Comparison of ENCODE assay signal across 1 cellular context in genomic region chr6:10957414-10957886, GRCh38.
TF ChIP-seq lines count a peak whose summit lies in the region.

No MANE protein-coding gene starts in this region.

TF ChIP-seq in HepG2, 621 proteins besides CTCF, POLR2A, EP300 and RAD21 (continued from another document and continues in another):
- TF ChIP-seq POGZ (CRISPR knock-in tag; IDR thresholded peaks at IDR 0.05) (peak; percentile 95), NCOA5 (CRISPR knock-in tag; IDR thresholded peaks at IDR 0.05) (no peak), DR1 (CRISPR knock-in tag; IDR thresholded peaks at IDR 0.05) (no peak), JUN (CRISPR knock-in tag; IDR thresholded peaks at IDR 0.05) (peak; percentile 83), ZNF75D (CRISPR knock-in tag; IDR thresholded peaks at IDR 0.05; ENCODE audit: borderline replicate concordance) (no peak), MXI1 (IDR thresholded peaks at IDR 0.05; ENCODE audit: borderline replicate concordance, low read depth, low read length) (no peak; the same call in 2 of the 3 replicates), ZNF333 (CRISPR knock-in tag; IDR thresholded peaks at IDR 0.05; ENCODE audit: borderline replicate concordance) (0 out of 2 replicates have a peak, but pooled peaks have one; percentile 72), ZNF160 (CRISPR knock-in tag; IDR thresholded peaks at IDR 0.05) (no peak), SNRNP70 (IDR thresholded peaks at IDR 0.05; ENCODE audit: low read depth, low read length) (no peak), GATAD2A (CRISPR knock-in tag; IDR thresholded peaks at IDR 0.05) (peak; percentile 96), ZNF883 (CRISPR knock-in tag; IDR thresholded peaks at IDR 0.05; ENCODE audit: not compliant biosample characterization) (no peak), KMT2A (CRISPR knock-in tag; IDR thresholded peaks at IDR 0.05) (no peak), ZEB1 (IDR thresholded peaks at IDR 0.05; ENCODE audit: insufficient replicate concordance, low read depth) (no peak), AFF4 (CRISPR knock-in tag; IDR thresholded peaks at IDR 0.05) (no peak), GABPA (IDR thresholded peaks at IDR 0.05; ENCODE audit: low read depth, low read length) (no peak), GABPA (CRISPR knock-in tag; IDR thresholded peaks at IDR 0.05; ENCODE audit: low read depth) (peak; percentile 56; the same call in 1 of the 2 replicates), MXD4 (CRISPR knock-in tag; IDR thresholded peaks at IDR 0.05) (no peak), ATAD3A (CRISPR knock-in tag; IDR thresholded peaks at IDR 0.05) (no peak), GATA4 (IDR thresholded peaks at IDR 0.05; ENCODE audit: borderline replicate concordance, low read depth) (no peak), TEAD2 (CRISPR knock-in tag; IDR thresholded peaks at IDR 0.05) (no peak), GABPB1 (CRISPR knock-in tag; IDR thresholded peaks at IDR 0.05) (peak; percentile 50), PCBP2 (optimal IDR thresholded peaks at IDR 0.05; ENCODE audit: low read depth, low read length, poor library complexity, severe bottlenecking) (no peak), ZNF30 (CRISPR knock-in tag; IDR thresholded peaks at IDR 0.05) (no peak), SIX1 (CRISPR knock-in tag; IDR thresholded peaks at IDR 0.05; ENCODE audit: borderline replicate concordance) (peak; percentile 91), SMAD1 (CRISPR knock-in tag; IDR thresholded peaks at IDR 0.05; ENCODE audit: borderline replicate concordance, low read depth) (no peak), ZBTB46 (CRISPR knock-in tag; IDR thresholded peaks at IDR 0.05; ENCODE audit: borderline replicate concordance) (no peak), HOXA5 (CRISPR knock-in tag; IDR thresholded peaks at IDR 0.05) (no peak), IKZF1 (IDR thresholded peaks at IDR 0.05) (no peak), ZNF446 (CRISPR knock-in tag; IDR thresholded peaks at IDR 0.05) (no peak), NBN (conservative IDR thresholded peaks at IDR 0.05) (no peak), SRF (IDR thresholded peaks at IDR 0.05; ENCODE audit: low read depth, low read length) (no peak), SALL2 (CRISPR knock-in tag; IDR thresholded peaks at IDR 0.05) (peak; percentile 60; the same call in 1 of the 2 replicates), CBX2 (IDR thresholded peaks at IDR 0.05; ENCODE audit: low read depth, low read length) (no peak), CBX2 (CRISPR knock-in tag; IDR thresholded peaks at IDR 0.05; ENCODE audit: low read depth) (no peak), ZNF646 (CRISPR knock-in tag; IDR thresholded peaks at IDR 0.05) (peak; percentile 35; the same call in 1 of the 2 replicates), POLR2AphosphoS5 (IDR thresholded peaks at IDR 0.05; ENCODE audit: low read depth, low read length) (no peak), ZNF432 (CRISPR knock-in tag; IDR thresholded peaks at IDR 0.05; ENCODE audit: borderline replicate concordance) (no peak), ZNF430 (CRISPR knock-in tag; IDR thresholded peaks at IDR 0.05) (0 out of 2 replicates have a peak, but pooled peaks have one; percentile 6), RBFOX2 (IDR thresholded peaks at IDR 0.05; ENCODE audit: low read depth, low read length) (no peak), MIXL1 (CRISPR knock-in tag; IDR thresholded peaks at IDR 0.05) (peak; percentile 68; the same call in 1 of the 2 replicates), TP53 (CRISPR knock-in tag; conservative IDR thresholded peaks at IDR 0.05) (no peak), ZNF124 (CRISPR knock-in tag; IDR thresholded peaks at IDR 0.05) (0 out of 2 replicates have a peak, but pooled peaks have one; percentile 26), DNMT1 (CRISPR knock-in tag; IDR thresholded peaks at IDR 0.05) (no peak), ZNF530 (CRISPR knock-in tag; IDR thresholded peaks at IDR 0.05; ENCODE audit: low read depth) (no peak), MLLT10 (CRISPR knock-in tag; IDR thresholded peaks at IDR 0.05) (no peak), ZNF644 (CRISPR knock-in tag; IDR thresholded peaks at IDR 0.05; ENCODE audit: low read depth) (no peak; the same call in none of the 2 replicates), ZNF543 (CRISPR knock-in tag; IDR thresholded peaks at IDR 0.05) (no peak), STAT5B (CRISPR knock-in tag; IDR thresholded peaks at IDR 0.05) (no peak), PLRG1 (conservative IDR thresholded peaks at IDR 0.05) (no peak)
- TF ChIP-seq, protein P1, sequence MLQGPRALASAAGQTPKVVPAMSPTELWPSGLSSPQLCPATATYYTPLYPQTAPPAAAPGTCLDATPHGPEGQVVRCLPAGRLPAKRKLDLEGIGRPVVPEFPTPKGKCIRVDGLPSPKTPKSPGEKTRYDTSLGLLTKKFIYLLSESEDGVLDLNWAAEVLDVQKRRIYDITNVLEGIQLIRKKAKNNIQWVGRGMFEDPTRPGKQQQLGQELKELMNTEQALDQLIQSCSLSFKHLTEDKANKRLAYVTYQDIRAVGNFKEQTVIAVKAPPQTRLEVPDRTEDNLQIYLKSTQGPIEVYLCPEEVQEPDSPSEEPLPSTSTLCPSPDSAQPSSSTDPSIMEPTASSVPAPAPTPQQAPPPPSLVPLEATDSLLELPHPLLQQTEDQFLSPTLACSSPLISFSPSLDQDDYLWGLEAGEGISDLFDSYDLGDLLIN (CRISPR knock-in tag; IDR thresholded peaks at IDR 0.05; ENCODE audit: borderline replicate concordance): no peak
- TF ChIP-seq, protein P2, sequence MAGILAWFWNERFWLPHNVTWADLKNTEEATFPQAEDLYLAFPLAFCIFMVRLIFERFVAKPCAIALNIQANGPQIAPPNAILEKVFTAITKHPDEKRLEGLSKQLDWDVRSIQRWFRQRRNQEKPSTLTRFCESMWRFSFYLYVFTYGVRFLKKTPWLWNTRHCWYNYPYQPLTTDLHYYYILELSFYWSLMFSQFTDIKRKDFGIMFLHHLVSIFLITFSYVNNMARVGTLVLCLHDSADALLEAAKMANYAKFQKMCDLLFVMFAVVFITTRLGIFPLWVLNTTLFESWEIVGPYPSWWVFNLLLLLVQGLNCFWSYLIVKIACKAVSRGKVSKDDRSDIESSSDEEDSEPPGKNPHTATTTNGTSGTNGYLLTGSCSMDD (CRISPR knock-in tag; IDR thresholded peaks at IDR 0.05): no peak
- TF ChIP-seq, protein P3, sequence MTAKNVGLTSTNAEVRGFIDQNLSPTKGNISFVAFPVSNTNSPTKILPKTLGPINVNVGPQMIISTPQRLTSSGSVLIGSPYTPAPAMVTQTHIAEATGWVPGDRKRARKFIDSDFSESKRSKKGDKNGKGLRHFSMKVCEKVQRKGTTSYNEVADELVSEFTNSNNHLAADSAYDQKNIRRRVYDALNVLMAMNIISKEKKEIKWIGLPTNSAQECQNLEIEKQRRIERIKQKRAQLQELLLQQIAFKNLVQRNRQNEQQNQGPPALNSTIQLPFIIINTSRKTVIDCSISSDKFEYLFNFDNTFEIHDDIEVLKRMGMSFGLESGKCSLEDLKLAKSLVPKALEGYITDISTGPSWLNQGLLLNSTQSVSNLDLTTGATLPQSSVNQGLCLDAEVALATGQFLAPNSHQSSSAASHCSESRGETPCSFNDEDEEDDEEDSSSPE (CRISPR knock-in tag; IDR thresholded peaks at IDR 0.05): no peak
- TF ChIP-seq, protein P4, sequence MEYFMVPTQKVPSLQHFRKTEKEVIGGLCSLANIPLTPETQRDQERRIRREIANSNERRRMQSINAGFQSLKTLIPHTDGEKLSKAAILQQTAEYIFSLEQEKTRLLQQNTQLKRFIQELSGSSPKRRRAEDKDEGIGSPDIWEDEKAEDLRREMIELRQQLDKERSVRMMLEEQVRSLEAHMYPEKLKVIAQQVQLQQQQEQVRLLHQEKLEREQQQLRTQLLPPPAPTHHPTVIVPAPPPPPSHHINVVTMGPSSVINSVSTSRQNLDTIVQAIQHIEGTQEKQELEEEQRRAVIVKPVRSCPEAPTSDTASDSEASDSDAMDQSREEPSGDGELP (IDR thresholded peaks at IDR 0.05; ENCODE audit: borderline replicate concordance, low read depth): peak; percentile 13; the same call in 1 of the 2 replicates
